Comparison of ENCODE assay signal across 12 cellular contexts in genomic region chr14:24329736-24330135, GRCh38. TPM values are rescaled to one million over a fixed set of nuclear protein-coding genes. Genes with fewer than 3 reads are reported as not detected.
DNase-seq lines count a peak whose midpoint lies in the region; FAIRE-seq and TF ChIP-seq lines count a peak whose summit lies in the region.
"Had no signal": no experiment of that assay in that cellular context is flagged by ENCODE, and none has a peak within 500 bp of the region (broad histone marks: within the 10 kb centered on the region; RNA-seq: fewer than 3 reads in every experiment).

No MANE protein-coding gene starts in this region.

- no peak overlapping the region for H3K9ac ChIP-seq in endothelial cell of umbilical vein (replicated peaks; ENCODE audit: extremely low read depth, insufficient read depth, low read length)

- H3K27me3 ChIP-seq in endothelial cell of umbilical vein (ENCODE audit: control insufficient read depth in 2 of 2, insufficient read depth in 2 of 2, low read length in 2 of 2) = no peaks in the 10 kb centered on the region
- H3K27me3 ChIP-seq in PC-9 (ENCODE audit: insufficient read depth, low read depth) = no peaks in the 10 kb centered on the region

- TF ChIP-seq CTCF in endothelial cell of umbilical vein (IDR thresholded peaks at IDR 0.05; ENCODE audit: extremely low read depth in 1 of 2, insufficient read depth in 1 of 2, low read depth in 1 of 2, low read length in 2 of 2) = no peak
- TF ChIP-seq CTCF in PC-9 (conservative IDR thresholded peaks at IDR 0.05) = no peak
- no peak for TF ChIP-seq CTCF in GM10266 (IDR thresholded peaks at IDR 0.05; ENCODE audit: control insufficient read depth, insufficient read depth, low read depth, missing control alignments)

- CTCF ChIA-PET in endothelial cell of umbilical vein (lab: Charles Lee) = interaction anchor here (1.0 to 20.1 kb wide), 3 partner anchors 33 to 104 kb away, joined by 3 to 811 read pairs (median 3); partner anchors contain the start of genes CBLN3 and KHNYN
- CTCF ChIA-PET in PC-9 (lab: Charles Lee) = no interaction called here

- H3K4me3 ChIP-seq in endothelial cell of umbilical vein (replicated peaks in 1 of 3; ENCODE audit: insufficient read depth in 1 of 3, low read depth in 1 of 3, low read length in 3 of 3) (no peak overlapping the region), PC-9 (no peak overlapping the region)
- H3K4me3 ChIP-seq: SK-N-MC had no signal

- no TSS peak for BruUV-seq in endothelial cell of umbilical vein (replicated peaks; lab: Mats Ljungman, UMichigan)
- BruUV-seq in PC-9 (replicated peaks; lab: Mats Ljungman, UMichigan) = no TSS peak

- H3K9me3 ChIP-seq in endothelial cell of umbilical vein (replicated peaks; ENCODE audit: control insufficient read depth, insufficient read depth, low read length) = no peaks in the 10 kb centered on the region
- no peaks in the 10 kb centered on the region for H3K9me3 ChIP-seq in PC-9 (ENCODE audit: insufficient read depth, low read depth)

- no peaks in the 10 kb centered on the region for H3F3A ChIP-seq in PC-9 (ENCODE audit: insufficient read depth, low read depth)

- no peaks in the 10 kb centered on the region for H4K20me1 ChIP-seq in endothelial cell of umbilical vein (replicated peaks; ENCODE audit: control insufficient read depth, extremely low read depth, insufficient read depth, low read length)
- H4K20me1 ChIP-seq in PC-9 (ENCODE audit: insufficient read depth) = no peaks in the 10 kb centered on the region

- H3K36me3 ChIP-seq in endothelial cell of umbilical vein (ENCODE audit: control insufficient read depth in 2 of 2, extremely low read depth in 1 of 2, insufficient read depth in 2 of 2, low read length in 2 of 2) = peaks cover 0 to 13% of the 10 kb centered on the region in 2 experiments
- H3K36me3 ChIP-seq in PC-9 (ENCODE audit: low read depth) = no peaks in the 10 kb centered on the region

- FAIRE-seq in endothelial cell of umbilical vein (lab: Jason Lieb, UNC) = no peak
- FAIRE-seq: astrocyte, G401.6 had no signal

- no peak overlapping the region for H2AFZ ChIP-seq in endothelial cell of umbilical vein (ENCODE audit: low read depth, low read length)
- H2AFZ ChIP-seq in PC-9 = no peak overlapping the region

- TF ChIP-seq POLR2A in endothelial cell of umbilical vein (IDR thresholded peaks at IDR 0.05; ENCODE audit: low read depth, low read length) = peak; percentile 40

- dilution Hi-C loops in endothelial cell of umbilical vein (cut with MboI; ENCODE audit: extremely low pct_ligation_motif_present, low sequenced_read_pairs) = no loop called here

- no peak overlapping the region for H3K4me2 ChIP-seq in endothelial cell of umbilical vein (ENCODE audit: insufficient read depth, low read length)
- no peak overlapping the region for H3K4me2 ChIP-seq in PC-9

- H3K79me2 ChIP-seq in endothelial cell of umbilical vein (ENCODE audit: control insufficient read depth, insufficient read depth, low read length) = no peaks in the 10 kb centered on the region
- no peaks in the 10 kb centered on the region for H3K79me2 ChIP-seq in PC-9 (ENCODE audit: low read depth)

- H3K4me1 ChIP-seq in endothelial cell of umbilical vein (ENCODE audit: control insufficient read depth, extremely low read depth, insufficient read depth, low read length) = peaks cover 17% of the 10 kb centered on the region
- 0 out of 2 replicates have a peak, but pooled peaks cover 3% of the 10 kb centered on the region for H3K4me1 ChIP-seq in PC-9 (replicated peaks; ENCODE audit: insufficient read depth)

- no peaks in the 10 kb centered on the region for H3K9me1 ChIP-seq in endothelial cell of umbilical vein (replicated peaks; ENCODE audit: control insufficient read depth, extremely low read depth, insufficient read depth, low read length)

- H3K27ac ChIP-seq in endothelial cell of umbilical vein (ENCODE audit: insufficient read depth, low read depth, low read length) (no peak overlapping the region), PC-9 (no peak overlapping the region)
- H3K27ac ChIP-seq: SK-N-MC had no signal

- POLR2A ChIA-PET in endothelial cell of umbilical vein (lab: Charles Lee) = no interaction called here
- POLR2A ChIA-PET in PC-9 (lab: Charles Lee; ENCODE audit: unreplicated experiment) = no interaction called here

- intact Hi-C loops in endothelial cell of umbilical vein (cut with micrococcal nuclease) = no loop called here
- intact Hi-C loops in PC-9 (cut with micrococcal nuclease; ENCODE audit: unreplicated experiment) = no loop called here

- no peaks in the 10 kb centered on the region for H3K9me2 ChIP-seq in PC-9 (ENCODE audit: insufficient read depth)

- DNase-seq in NOMO-1 (lab: John Stamatoyannopoulos, UW; ENCODE audit: unreplicated experiment in 2 of 2) (peak; percentile 35 to 56), endothelial cell of umbilical vein (ENCODE audit: low read depth, low spot score) (no peak), PC-9 (no peak), GM10266 (ENCODE audit: extremely low spot score) (no peak), NCI-H748 (lab: John Stamatoyannopoulos, UW; ENCODE audit: unreplicated experiment) (no peak), NCI-H187 treated with DMSO at 0.1 percent for 48 hours (lab: John Stamatoyannopoulos, UW) (no peak)
- DNase-seq in activated CD8-positive, alpha-beta memory T cell treated with anti-CD3 and anti-CD28 coated beads for 1 hour (ENCODE audit: extremely low read depth in 1 of 2, low read depth in 1 of 2) = peak; percentile 37 to 44
- DNase-seq in stimulated activated CD8-positive, alpha-beta memory T cell treated with anti-CD3 and anti-CD28 coated beads, Interleukin-4, amount 100 ng/mL, for 24 hours (ENCODE audit: low read depth) = peak; percentile 63
- DNase-seq: NCI-H1092 treated with DMSO at 0.1 percent for 48 hours had no signal

TF ChIP-seq in endothelial cell of umbilical vein, 7 proteins besides CTCF, POLR2A, EP300 and RAD21:
- TF ChIP-seq, protein P1, sequence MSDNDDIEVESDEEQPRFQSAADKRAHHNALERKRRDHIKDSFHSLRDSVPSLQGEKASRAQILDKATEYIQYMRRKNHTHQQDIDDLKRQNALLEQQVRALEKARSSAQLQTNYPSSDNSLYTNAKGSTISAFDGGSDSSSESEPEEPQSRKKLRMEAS (IDR thresholded peaks at IDR 0.05; ENCODE audit: insufficient read depth, insufficient read length) = no peak
- peak; percentile 28 for TF ChIP-seq POLR2AphosphoS5 (IDR thresholded peaks at IDR 0.05; ENCODE audit: insufficient read depth, low read depth, low read length)

RNA-seq across cellular contexts. Expression of gene ADCY4, which starts 5.1 kb away (rescaled TPM):
- 84.0 and 87.0 TPM in 2 replicates for total RNA-seq in endothelial cell of umbilical vein
- polyA plus RNA-seq in endothelial cell of umbilical vein = 81.6 and 101 TPM in 2 replicates
- 15.8 and 21.9 TPM in 2 replicates for polyA plus RNA-seq in endothelial cell of umbilical vein (2011; cell fraction: cytosol; rRNA removed)
- 689 and 864 TPM in 2 replicates for polyA plus RNA-seq in endothelial cell of umbilical vein (2011; cell fraction: nucleus; rRNA removed)
- 39.2 and 55.0 TPM in 2 replicates for polyA plus RNA-seq in endothelial cell of umbilical vein (2012)
- 76.2 and 112 TPM in 2 replicates for polyA minus RNA-seq in endothelial cell of umbilical vein
- not detected for polyA minus RNA-seq in endothelial cell of umbilical vein (2011; cell fraction: cytosol; rRNA and poly(A)+ RNA removed)
- polyA minus RNA-seq in endothelial cell of umbilical vein (2011; cell fraction: nucleus; rRNA and poly(A)+ RNA removed) = 147 and 206 TPM in 2 replicates
- 1.8 and 2.0 TPM in 2 replicates for total RNA-seq in PC-9 (2021)

RNA-seq across cellular contexts. Expression of gene RIPK3, which starts 10.1 kb away (rescaled TPM):
- total RNA-seq in endothelial cell of umbilical vein (5.1 and 9.0 TPM in 2 replicates), PC-9 (2021) (4.0 and 6.4 TPM in 2 replicates)
- 2.4 and 3.1 TPM in 2 replicates for polyA plus RNA-seq in endothelial cell of umbilical vein
- 1.7 and 1.8 TPM in 2 replicates for polyA plus RNA-seq in endothelial cell of umbilical vein (2011; cell fraction: cytosol; rRNA removed)
- polyA plus RNA-seq in endothelial cell of umbilical vein (2011; cell fraction: nucleus; rRNA removed) = 14.7 and 15.4 TPM in 2 replicates
- polyA plus RNA-seq in endothelial cell of umbilical vein (2012) = 1.4 and 2.6 TPM in 2 replicates
- 2.3 and 3.4 TPM in 2 replicates for polyA minus RNA-seq in endothelial cell of umbilical vein
- polyA minus RNA-seq in endothelial cell of umbilical vein (2011; cell fraction: cytosol; rRNA and poly(A)+ RNA removed) = not detected
- polyA minus RNA-seq in endothelial cell of umbilical vein (2011; cell fraction: nucleus; rRNA and poly(A)+ RNA removed) = 4.3 and 7.8 TPM in 2 replicates

RNA-seq across cellular contexts. Expression of gene LTB4R, which starts 18.4 kb away (rescaled TPM):
- total RNA-seq in endothelial cell of umbilical vein = 6.2 and 10.5 TPM in 2 replicates
- polyA plus RNA-seq in endothelial cell of umbilical vein = 9.1 and 11.7 TPM in 2 replicates
- polyA plus RNA-seq in endothelial cell of umbilical vein (2011; cell fraction: cytosol; rRNA removed) = 2.1 and 3.0 TPM in 2 replicates
- polyA plus RNA-seq in endothelial cell of umbilical vein (2011; cell fraction: nucleus; rRNA removed) = 79.4 and 81.1 TPM in 2 replicates
- polyA plus RNA-seq in endothelial cell of umbilical vein (2012) = 4.8 and 6.3 TPM in 2 replicates
- polyA minus RNA-seq in endothelial cell of umbilical vein = 4.9 and 12.2 TPM in 2 replicates
- 6.6 TPM for polyA minus RNA-seq in endothelial cell of umbilical vein (2011; cell fraction: cytosol; rRNA and poly(A)+ RNA removed)
- 9.5 and 11.0 TPM in 2 replicates for polyA minus RNA-seq in endothelial cell of umbilical vein (2011; cell fraction: nucleus; rRNA and poly(A)+ RNA removed)
- total RNA-seq in PC-9 (2021) = 10.3 and 16.4 TPM in 2 replicates

RNA-seq across cellular contexts. Expression of gene LTB4R2, which starts 19.8 kb away (rescaled TPM):
- total RNA-seq in endothelial cell of umbilical vein = 9.1 and 13.1 TPM in 2 replicates
- polyA plus RNA-seq in endothelial cell of umbilical vein = 5.5 and 7.6 TPM in 2 replicates
- 0.49 and 1.2 TPM in 2 replicates for polyA plus RNA-seq in endothelial cell of umbilical vein (2011; cell fraction: cytosol; rRNA removed)
- 52.9 and 53.1 TPM in 2 replicates for polyA plus RNA-seq in endothelial cell of umbilical vein (2011; cell fraction: nucleus; rRNA removed)
- 3.5 and 4.3 TPM in 2 replicates for polyA plus RNA-seq in endothelial cell of umbilical vein (2012)
- 5.9 and 6.8 TPM in 2 replicates for polyA minus RNA-seq in endothelial cell of umbilical vein
- 2.3 TPM for polyA minus RNA-seq in endothelial cell of umbilical vein (2011; cell fraction: cytosol; rRNA and poly(A)+ RNA removed)
- polyA minus RNA-seq in endothelial cell of umbilical vein (2011; cell fraction: nucleus; rRNA and poly(A)+ RNA removed) = 15.5 and 16.1 TPM in 2 replicates
- total RNA-seq in PC-9 (2021) = 15.0 and 26.1 TPM in 2 replicates

RNA-seq across cellular contexts. Expression of gene CIDEB, which starts 22.0 kb away (rescaled TPM):
- 4.6 and 5.2 TPM in 2 replicates for total RNA-seq in endothelial cell of umbilical vein
- polyA plus RNA-seq in endothelial cell of umbilical vein = 7.2 and 14.9 TPM in 2 replicates
- polyA plus RNA-seq in endothelial cell of umbilical vein (2011; cell fraction: cytosol; rRNA removed) = 5.4 and 5.5 TPM in 2 replicates
- polyA plus RNA-seq in endothelial cell of umbilical vein (2011; cell fraction: nucleus; rRNA removed) = 14.0 and 14.4 TPM in 2 replicates
- polyA plus RNA-seq in endothelial cell of umbilical vein (2012) = 0.76 and 2.3 TPM in 2 replicates
- 3.0 and 7.3 TPM in 2 replicates for polyA minus RNA-seq in endothelial cell of umbilical vein
- polyA minus RNA-seq in endothelial cell of umbilical vein (2011; cell fraction: cytosol; rRNA and poly(A)+ RNA removed) = 5.6 TPM
- polyA minus RNA-seq in endothelial cell of umbilical vein (2011; cell fraction: nucleus; rRNA and poly(A)+ RNA removed) = 3.5 and 4.0 TPM in 2 replicates
- total RNA-seq in PC-9 (2021) = not detected in 2 replicates
- total RNA-seq: astrocyte had no signal

Comparison
In these comparisons a context has a peak if more than half of its experiments do, and no peak if none do; other contexts are left out.
1. DNase-seq: peak in NOMO-1 (2 of 2), activated CD8-positive, alpha-beta memory T cell treated with anti-CD3 and anti-CD28 coated beads for 1 hour (2 of 2) and stimulated activated CD8-positive, alpha-beta memory T cell treated with anti-CD3 and anti-CD28 coated beads, Interleukin-4, amount 100 ng/mL, for 24 hours (single experiment); none in endothelial cell of umbilical vein (single experiment), PC-9 (0 of 2), GM10266 (single experiment), NCI-H748 (single experiment) and NCI-H187 treated with DMSO at 0.1 percent for 48 hours (single experiment).
2. RNA of gene ADCY4, which starts 5.1 kb away (total RNA-seq): 84.0 to 87.0 TPM in endothelial cell of umbilical vein; 1.8 to 2.0 TPM in PC-9; every median in the first group is over 10 times any median in the second.